8 cellular contexts compared by ENCODE assay signal in the genomic region with DNA sequence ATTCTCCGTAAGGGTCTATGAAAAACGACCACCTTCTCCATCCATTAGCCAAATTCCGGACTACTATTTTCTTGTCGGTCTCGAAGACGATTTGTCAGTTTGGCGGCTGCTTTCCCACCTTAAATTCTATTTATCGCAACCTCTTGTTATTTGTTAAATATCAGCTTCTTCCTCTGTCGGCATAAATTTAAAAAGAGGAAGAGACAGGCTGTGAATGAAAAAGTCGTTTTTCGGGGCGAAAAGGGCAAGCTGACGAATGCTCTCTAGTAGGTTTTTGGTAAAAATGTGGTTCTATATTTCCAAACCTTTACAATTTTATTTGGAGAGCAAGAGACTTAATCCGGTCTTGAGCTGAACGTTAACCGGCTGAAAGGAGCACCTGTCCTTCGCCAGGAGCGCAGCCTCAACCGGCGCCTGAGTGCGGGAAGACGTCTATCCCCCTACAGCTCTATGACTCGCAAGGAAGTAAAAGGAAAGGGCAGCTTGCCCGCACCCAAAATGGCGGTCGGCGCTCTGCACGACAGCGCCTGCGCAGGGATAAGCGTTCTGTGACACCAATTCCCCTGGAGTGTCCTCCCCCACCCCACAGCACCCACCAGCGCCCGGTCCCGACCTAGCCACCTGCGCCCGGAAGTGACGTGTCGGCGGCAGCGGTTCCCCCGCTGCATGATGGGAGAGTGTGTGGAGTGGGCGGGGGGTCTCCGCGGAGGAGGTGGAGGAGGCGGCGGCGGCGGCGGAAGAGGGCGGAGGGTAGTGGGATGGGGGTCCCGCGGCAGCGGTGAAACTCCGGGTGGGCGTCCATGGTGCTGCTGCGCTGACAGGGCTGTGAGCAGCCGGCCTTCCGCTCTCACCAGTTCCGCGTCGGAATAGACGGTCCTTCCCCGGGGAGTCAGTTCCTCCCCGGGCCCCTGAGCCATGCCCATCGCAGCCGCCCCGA. TPM values are rescaled to one million over a fixed set of nuclear protein-coding genes. Genes with fewer than 3 reads are reported as not detected.
DNase-seq lines count a peak whose midpoint lies in the region; ATAC-seq and TF ChIP-seq lines count a peak whose summit lies in the region.

A gene with protein sequence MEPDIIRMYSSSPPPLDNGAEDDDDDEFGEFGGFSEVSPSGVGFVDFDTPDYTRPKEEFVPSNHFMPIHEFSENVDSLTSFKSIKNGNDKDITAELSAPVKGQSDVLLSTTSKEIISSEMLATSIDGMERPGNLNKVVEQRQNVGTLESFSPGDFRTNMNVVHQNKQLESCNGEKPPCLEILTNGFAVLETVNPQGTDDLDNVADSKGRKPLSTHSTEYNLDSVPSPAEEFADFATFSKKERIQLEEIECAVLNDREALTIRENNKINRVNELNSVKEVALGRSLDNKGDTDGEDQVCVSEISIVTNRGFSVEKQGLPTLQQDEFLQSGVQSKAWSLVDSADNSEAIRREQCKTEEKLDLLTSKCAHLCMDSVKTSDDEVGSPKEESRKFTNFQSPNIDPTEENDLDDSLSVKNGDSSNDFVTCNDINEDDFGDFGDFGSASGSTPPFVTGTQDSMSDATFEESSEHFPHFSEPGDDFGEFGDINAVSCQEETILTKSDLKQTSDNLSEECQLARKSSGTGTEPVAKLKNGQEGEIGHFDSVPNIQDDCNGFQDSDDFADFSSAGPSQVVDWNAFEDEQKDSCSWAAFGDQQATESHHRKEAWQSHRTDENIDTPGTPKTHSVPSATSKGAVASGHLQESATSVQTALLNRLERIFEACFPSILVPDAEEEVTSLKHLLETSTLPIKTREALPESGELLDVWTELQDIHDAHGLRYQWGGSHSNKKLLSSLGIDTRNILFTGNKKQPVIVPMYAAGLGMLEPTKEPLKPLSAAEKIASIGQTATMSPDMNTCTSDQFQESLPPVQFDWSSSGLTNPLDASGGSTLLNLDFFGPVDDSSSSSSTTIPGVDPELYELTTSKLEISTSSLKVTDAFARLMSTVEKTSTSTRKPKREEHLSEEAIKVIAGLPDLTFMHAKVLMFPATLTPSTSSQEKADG (plus strand): TSS at position 662 of the 937 bp plus-strand sequence. CDS start 27,147 bp downstream, outside the sequence.

- TF ChIP-seq CTCF in choroid plexus epithelial cell (conservative IDR thresholded peaks at IDR 0.05; ENCODE audit: low read depth, low read length) = no peak

- DNase-seq in AML-193 (lab: John Stamatoyannopoulos, UW) (peak; percentile 96 to 98), NCI-H524 (lab: John Stamatoyannopoulos, UW) (peak; percentile 97 to 98), choroid plexus epithelial cell (ENCODE audit: low read depth) (peak; percentile 99), kidney glomerular epithelial cell (lab: John Stamatoyannopoulos, UW) (peak; percentile 98)
- peak; percentile 100 for DNase-seq in activated CD4-positive, alpha-beta T cell treated with anti-CD3 and anti-CD28 coated beads for 36 hours
- peak; percentile 95 to 98 for DNase-seq in stimulated activated CD4-positive, alpha-beta T cell treated with anti-CD3 and anti-CD28 coated beads, Interleukin-1b, Interleukin-23, amount 100 ng/mL, for 1 hour (ENCODE audit: low read depth in 2 of 2)

- H3K27me3 Mint-ChIP-seq in activated CD4-positive, alpha-beta T cell treated with anti-CD3 and anti-CD28 coated beads for 36 hours = no peaks in the 10 kb centered on the region

- peaks cover 30% of the 10 kb centered on the region for H3K4me1 Mint-ChIP-seq in activated CD4-positive, alpha-beta T cell treated with anti-CD3 and anti-CD28 coated beads for 36 hours

- peak; percentile 88 for TF ChIP-seq POLR2A in GM19193 (IDR thresholded peaks at IDR 0.05; ENCODE audit: extremely low read depth, insufficient read depth, insufficient read length)

- intact Hi-C loops in activated CD4-positive, alpha-beta T cell treated with anti-CD3 and anti-CD28 coated beads for 36 hours (cut with DNase I, micrococcal nuclease) = loop anchor here (1.0 to 5.0 kb wide), 24 partner anchors 31 to 936 kb away; partner anchors contain the start of genes SERTAD2 (in 2 of the 2), ACTR2 (in 1 of the 2), CEP68 (in 1 of the 2) and MDH1 (in 1 of the 2)

- H3K4me3 Mint-ChIP-seq in activated CD4-positive, alpha-beta T cell treated with anti-CD3 and anti-CD28 coated beads for 36 hours = peak within 1 kb of the TSS; percentile 95

- peaks cover 3% of the 10 kb centered on the region for H3K36me3 Mint-ChIP-seq in activated CD4-positive, alpha-beta T cell treated with anti-CD3 and anti-CD28 coated beads for 36 hours (ENCODE audit: low read depth)

- H3K27ac Mint-ChIP-seq in activated CD4-positive, alpha-beta T cell treated with anti-CD3 and anti-CD28 coated beads for 36 hours = peak within 1 kb of the TSS; percentile 100

- H3K4me3 ChIP-seq in choroid plexus epithelial cell (ENCODE audit: low read depth, low read length) = peak within 1 kb of the TSS; percentile 88

- CTCF ChIA-PET in activated CD4-positive, alpha-beta T cell treated with anti-CD3 and anti-CD28 coated beads for 36 hours (lab: Charles Lee) = interaction anchor here (0.5 to 3.5 kb wide), 42 partner anchors 10 to 532 kb away, joined by 3 to 74 read pairs (median 5); partner anchors contain the start of gene CEP68

- no peaks in the 10 kb centered on the region for H3K9me3 Mint-ChIP-seq in activated CD4-positive, alpha-beta T cell treated with anti-CD3 and anti-CD28 coated beads for 36 hours (ENCODE audit: low read depth)

- peak; percentile 84 for ATAC-seq in HG03439 (IDR thresholded peaks at IDR 0.05; ENCODE audit: unreplicated experiment)
- ATAC-seq in activated CD4-positive, alpha-beta T cell treated with anti-CD3 and anti-CD28 coated beads for 36 hours = peak; percentile 93

- POLR2A ChIA-PET in activated CD4-positive, alpha-beta T cell treated with anti-CD3 and anti-CD28 coated beads for 36 hours (lab: Charles Lee) = interaction anchor here (0.6 to 1.6 kb wide), 14 partner anchors 41 to 935 kb away, joined by 3 to 8 read pairs (median 4); partner anchors contain the start of genes CEP68, MDH1, RAB1A and SERTAD2

RNA-seq across cellular contexts. Expression of the gene that starts here (rescaled TPM):
- total RNA-seq in activated CD4-positive, alpha-beta T cell treated with anti-CD3 and anti-CD28 coated beads for 36 hours = 10 to 100 TPM; 32.3 to 35.2 TPM

Comparison
In these comparisons a context has a peak if more than half of its experiments do, and no peak if none do; other contexts are left out.
1. Peak in every context shown above with its lines: DNase-seq, ATAC-seq and H3K4me3 ChIP-seq.